In genomic region chr14:75295061-75295461, GRCh38 we compare ENCODE assay signal across 8 cellular contexts. TPM values are rescaled to one million over a fixed set of nuclear protein-coding genes. Genes with fewer than 3 reads are reported as not detected.
DNase-seq lines count a peak whose midpoint lies in the region; ATAC-seq and TF ChIP-seq lines count a peak whose summit lies in the region.

No MANE protein-coding gene starts in this region.

- peak overlapping the region; percentile 56 for H3K4me3 ChIP-seq in Jurkat, Clone E6-1 (ENCODE audit: low read length)
- H3K4me3 ChIP-seq in ovary = peak overlapping the region; percentile 74

- TF ChIP-seq EP300 in ovary (IDR thresholded peaks at IDR 0.05) = no peak

- intact Hi-C loops in left cardiac atrium (cut with DNase I) = loop anchor here in 1 of 2 donors (5.0 kb wide), 1 partner anchor 58 kb away; no protein-coding TSS in a partner anchor
- intact Hi-C loops in ovary (cut with DNase I) = loop anchor here in 1 of 4 donors (2.0 to 5.0 kb wide), 2 partner anchors 16 to 148 kb away; partner anchors contain the start of gene FOS

- peak overlapping the region; percentile 84 for H3K27ac ChIP-seq in adipose tissue (ENCODE audit: low read depth, low read length)
- peak overlapping the region; percentile 70 to 77 for H3K27ac ChIP-seq in ovary

- no peaks in the 10 kb centered on the region for H3K36me3 ChIP-seq in ovary

- DNase-seq in COLO668 (lab: John Stamatoyannopoulos, UW; ENCODE audit: unreplicated experiment) (peak; percentile 38), left cardiac atrium (peak; percentile 71), ovary (peak; percentile 51 to 75 (median 70)), NCI-H1436 (lab: John Stamatoyannopoulos, UW) (no peak)
- no peak for DNase-seq in Jurkat, Clone E6-1 (ENCODE audit: low read depth, low spot score)

- no peak for TF ChIP-seq CTCF in ovary (IDR thresholded peaks at IDR 0.05)

- H3K9me3 ChIP-seq in ovary = no peaks in the 10 kb centered on the region

- ATAC-seq in left cardiac atrium (peak; percentile 39 to 42), HG02981 (IDR thresholded peaks at IDR 0.05; ENCODE audit: unreplicated experiment) (no peak), HG03175 (IDR thresholded peaks at IDR 0.05; ENCODE audit: unreplicated experiment) (no peak)

- 1 to 3% (median 2%) methylated on average over 15 to 18 of the region's 18 CpGs for WGBS in adipose tissue, 3 donors
- 1% methylated on average over 18 of the region's 18 CpGs for WGBS in ovary, 3 donors

- H3K4me1 ChIP-seq in ovary (ENCODE audit: insufficient read depth) = peaks cover 18% of the 10 kb centered on the region

- H3K27me3 ChIP-seq in ovary = no peaks in the 10 kb centered on the region

- no peak for TF ChIP-seq POLR2A in ovary (IDR thresholded peaks at IDR 0.05)

RNA-seq across cellular contexts. Expression of gene FOS, which starts 16.4 kb away (rescaled TPM):
- 1.4 TPM for polyA plus RNA-seq in Jurkat, Clone E6-1 (2012; ENCODE audit: insufficient read depth, insufficient read length)
- polyA plus RNA-seq in adipose tissue (1,000 to 10,000 TPM in 2 of 3 donors, 100 to 1,000 TPM in 1; 170 to 1,921 (median 1,284) TPM), ovary (100 to 1,000 TPM; 129 to 499 TPM)
- total RNA-seq in left cardiac atrium (100 to 1,000 TPM in 1 of 2 donors, 10 to 100 TPM in 1; 69.4 to 160 TPM), ovary (1,000 to 10,000 TPM in 2 of 7 donors, 100 to 1,000 TPM in 5; 115 to 2,019 (median 178) TPM)

Comparison
In these comparisons a context has a peak if more than half of its experiments do, and no peak if none do; other contexts are left out.
1. DNase-seq: peak in COLO668 (single experiment), left cardiac atrium (single experiment) and ovary (5 of 5); none in Jurkat, Clone E6-1 (single experiment) and NCI-H1436 (single experiment).
2. ATAC-seq: peak in left cardiac atrium (2 of 2); none in HG02981 (single experiment) and HG03175 (single experiment).